ENCODE assay signal across 22 cellular contexts in genomic region chr1:232431748-232432147, GRCh38.
DNase-seq lines count a peak whose midpoint lies in the region; ATAC-seq and TF ChIP-seq lines count a peak whose summit lies in the region.
"Had no signal": no experiment of that assay in that cellular context is flagged by ENCODE, and none has a peak within 500 bp of the region (broad histone marks: within the 10 kb centered on the region; RNA-seq: fewer than 3 reads in every experiment).

No MANE protein-coding gene starts in this region.

- WGBS in heart right ventricle, 2 donors, result 59 to 65% methylated on average over 4 of the region's 4 CpGs
- WGBS in right cardiac atrium, result 66% methylated on average over 4 of the region's 4 CpGs

- peak overlapping the region in 2 of 10 donors; percentile 5 to 14 for H3K4me3 ChIP-seq in heart right ventricle
- no peak overlapping the region for H3K4me3 ChIP-seq in right cardiac atrium (ENCODE audit: low read length)
- H3K4me3 ChIP-seq in Peyer's patch, result no peak overlapping the region
- H3K4me3 ChIP-seq: GM12878 had no signal

- ATAC-seq in heart right ventricle, result peak in 3 of 8 donors; percentile 46 to 63 (median 50)
- no peak for ATAC-seq in right cardiac atrium
- ATAC-seq in stimulated activated naive CD8-positive, alpha-beta T cell treated with anti-CD3 and anti-CD28 coated beads, Interleukin-15, amount 100 ng/mL, for 72 hours, result no peak
- ATAC-seq: GM12878, HCT116 had no signal

- peaks cover 0 to 76% (median 48%) of the 10 kb centered on the region in 9 donors for H3K4me1 ChIP-seq in heart right ventricle
- peaks cover 4% of the 10 kb centered on the region for H3K4me1 ChIP-seq in right cardiac atrium (ENCODE audit: control insufficient read depth, insufficient read depth, low read length)
- no peaks in the 10 kb centered on the region for H3K4me1 ChIP-seq in Peyer's patch

- TF ChIP-seq CTCF in heart right ventricle (IDR thresholded peaks at IDR 0.05) (no peak), endothelial cell (IDR thresholded peaks at IDR 0.05; ENCODE audit: unreplicated experiment) (no peak), mesothelial cell of epicardium (IDR thresholded peaks at IDR 0.05; ENCODE audit: unreplicated experiment) (no peak), Peyer's patch (IDR thresholded peaks at IDR 0.05) (no peak)

- no peaks in the 10 kb centered on the region for H3K4me1 Mint-ChIP-seq in endothelial cell (ENCODE audit: unreplicated experiment)
- H3K4me1 Mint-ChIP-seq in mesothelial cell of epicardium, result peaks cover 81% of the 10 kb centered on the region
- no peaks in the 10 kb centered on the region for H3K4me1 Mint-ChIP-seq in stimulated activated naive CD8-positive, alpha-beta T cell treated with anti-CD3 and anti-CD28 coated beads, Interleukin-15, amount 100 ng/mL, for 72 hours
- H3K4me1 Mint-ChIP-seq: CD4-positive, CD25-positive, alpha-beta regulatory T cell; CD8-positive, alpha-beta memory T cell had no signal

- TF ChIP-seq POLR2A in Peyer's patch (IDR thresholded peaks at IDR 0.05), result no peak

- no peaks in the 10 kb centered on the region for H3K27me3 ChIP-seq in heart right ventricle
- H3K27me3 ChIP-seq in right cardiac atrium (ENCODE audit: control insufficient read depth, insufficient read depth), result no peaks in the 10 kb centered on the region
- no peaks in the 10 kb centered on the region for H3K27me3 ChIP-seq in Peyer's patch
- H3K27me3 ChIP-seq: BE2C had no signal

- H3K36me3 ChIP-seq in heart right ventricle, result peaks cover 0 to 91% (median 4%) of the 10 kb centered on the region in 9 donors
- peaks cover 0 to 63% (median 0%) of the 10 kb centered on the region in 3 donors for H3K36me3 ChIP-seq in Peyer's patch
- H3K36me3 ChIP-seq: BE2C had no signal

- H3K9me3 ChIP-seq in heart right ventricle, result no peaks in the 10 kb centered on the region
- no peaks in the 10 kb centered on the region for H3K9me3 ChIP-seq in right cardiac atrium (ENCODE audit: control insufficient read depth, low read length)
- no peaks in the 10 kb centered on the region for H3K9me3 ChIP-seq in Peyer's patch
- H3K9me3 ChIP-seq: BE2C had no signal

- H3K27ac ChIP-seq in heart right ventricle (peak overlapping the region in 9 of 10 donors; percentile 4 to 72 (median 49)), right cardiac atrium (ENCODE audit: low read length) (no peak overlapping the region), Peyer's patch (no peak overlapping the region)
- H3K27ac ChIP-seq: HL-60 had no signal

- H3K4me3 Mint-ChIP-seq in endothelial cell (ENCODE audit: unreplicated experiment) (peak overlapping the region; percentile 10), mesothelial cell of epicardium (no peak overlapping the region)
- H3K4me3 Mint-ChIP-seq in stimulated activated naive CD8-positive, alpha-beta T cell treated with anti-CD3 and anti-CD28 coated beads, Interleukin-15, amount 100 ng/mL, for 72 hours, result no peak overlapping the region
- H3K4me3 Mint-ChIP-seq: CD4-positive, CD25-positive, alpha-beta regulatory T cell; CD8-positive, alpha-beta memory T cell; HFFc6 had no signal

- intact Hi-C loops in heart right ventricle (cut with DNase I) (loop anchor here in 2 of 10 donors (10.0 kb wide), 1 partner anchor 193 kb away; no protein-coding TSS in a partner anchor), right cardiac atrium (cut with DNase I) (no loop called here)

- no peak for DNase-seq in heart right ventricle
- DNase-seq in right cardiac atrium, result no peak
- DNase-seq in endothelial cell (ENCODE audit: low spot score), result no peak
- DNase-seq in mesothelial cell of epicardium (ENCODE audit: low spot score in 2 of 2, unreplicated experiment in 2 of 2), result no peak
- no peak for DNase-seq in stimulated activated naive CD8-positive, alpha-beta T cell treated with anti-CD3 and anti-CD28 coated beads, Interleukin-15, amount 100 ng/mL, for 72 hours
- DNase-seq in NCI-H146 treated with DMSO at 0.1 percent for 48 hours (lab: John Stamatoyannopoulos, UW; ENCODE audit: unreplicated experiment), result no peak
- DNase-seq in Peyer's patch, result no peak
- DNase-seq: ACHN; CD4-positive, CD25-positive, alpha-beta regulatory T cell; CD8-positive, alpha-beta memory T cell; COR-L47; DMS 273 treated with DMSO at 0.1 percent for 48 hours; DMS53; DND-41; EL; GOT3; H7; HFFc6 had no signal

- peaks cover 12% of the 10 kb centered on the region for H3K27me3 Mint-ChIP-seq in endothelial cell (ENCODE audit: unreplicated experiment)
- H3K27me3 Mint-ChIP-seq in mesothelial cell of epicardium (ENCODE audit: low read depth), result no peaks in the 10 kb centered on the region
- H3K27me3 Mint-ChIP-seq in stimulated activated naive CD8-positive, alpha-beta T cell treated with anti-CD3 and anti-CD28 coated beads, Interleukin-15, amount 100 ng/mL, for 72 hours, result no peaks in the 10 kb centered on the region
- H3K27me3 Mint-ChIP-seq: CD8-positive, alpha-beta memory T cell had no signal

- H3K36me3 Mint-ChIP-seq in endothelial cell (ENCODE audit: low read depth, unreplicated experiment) (peaks cover 63% of the 10 kb centered on the region), mesothelial cell of epicardium (peaks cover 11% of the 10 kb centered on the region)
- H3K36me3 Mint-ChIP-seq: CD4-positive, CD25-positive, alpha-beta regulatory T cell; CD8-positive, alpha-beta memory T cell had no signal

- H3K9me3 Mint-ChIP-seq in endothelial cell (ENCODE audit: unreplicated experiment) (no peaks in the 10 kb centered on the region), mesothelial cell of epicardium (no peaks in the 10 kb centered on the region)
- no peaks in the 10 kb centered on the region for H3K9me3 Mint-ChIP-seq in stimulated activated naive CD8-positive, alpha-beta T cell treated with anti-CD3 and anti-CD28 coated beads, Interleukin-15, amount 100 ng/mL, for 72 hours
- H3K9me3 Mint-ChIP-seq: CD4-positive, CD25-positive, alpha-beta regulatory T cell had no signal

- H3K27ac Mint-ChIP-seq in endothelial cell (ENCODE audit: unreplicated experiment) (no peak overlapping the region), mesothelial cell of epicardium (peak overlapping the region; percentile 73)
- H3K27ac Mint-ChIP-seq in stimulated activated naive CD8-positive, alpha-beta T cell treated with anti-CD3 and anti-CD28 coated beads, Interleukin-15, amount 100 ng/mL, for 72 hours, result no peak overlapping the region
- H3K27ac Mint-ChIP-seq: CD4-positive, CD25-positive, alpha-beta regulatory T cell; HFFc6 had no signal

Comparison
In these comparisons a context has a peak if more than half of its experiments do, and no peak if none do; other contexts are left out.
1. H3K27ac ChIP-seq: peak in heart right ventricle (9 of 10); none in right cardiac atrium (single experiment) and Peyer's patch (0 of 4).